ENCODE assay signal across 8 cellular contexts in the genomic region with DNA sequence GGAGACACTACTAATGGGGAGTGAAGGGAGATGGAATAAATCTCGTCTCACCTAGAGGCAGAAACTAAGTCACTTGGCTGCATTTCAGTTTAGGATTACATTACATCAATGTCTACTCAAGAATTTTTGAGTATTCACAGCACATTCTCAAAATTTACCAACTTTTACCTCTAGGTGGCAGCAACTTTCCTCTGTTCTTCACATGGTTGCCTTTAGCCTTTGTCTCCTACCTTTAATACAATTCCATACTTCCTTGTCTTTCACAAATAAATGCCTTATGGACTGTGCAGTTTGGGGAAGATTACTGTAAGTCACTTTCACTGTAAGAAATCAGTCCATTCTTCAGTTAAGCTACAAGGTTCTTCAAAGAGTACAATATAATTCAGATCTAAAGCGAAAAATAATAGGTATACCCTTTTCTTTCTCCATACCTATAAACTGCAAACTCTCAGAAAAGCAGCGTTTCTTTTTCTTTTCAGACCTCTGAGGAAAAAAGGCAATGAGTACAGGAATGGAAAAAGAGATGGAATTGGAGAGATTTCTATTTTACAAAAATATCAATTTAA.
A peak's percentile ranks its signal among the peaks of the same experiment; 100 is the strongest.
DNase-seq lines count a peak whose midpoint lies in the region; ATAC-seq and TF ChIP-seq lines count a peak whose summit lies in the region.

No MANE protein-coding gene starts in this region.

- intact Hi-C loops in CD4-positive, alpha-beta memory T cell (cut with micrococcal nuclease): loop anchor here (1.0 kb wide), 3 partner anchors 12 to 1464 kb away; no protein-coding TSS in a partner anchor
- intact Hi-C loops in left ventricle myocardium inferior (cut with micrococcal nuclease): no loop called here
- intact Hi-C loops in sigmoid colon (cut with DNase I): loop anchor here (5.0 to 10.0 kb wide), 3 partner anchors 80 to 1470 kb away; no protein-coding TSS in a partner anchor

- H3K27me3 ChIP-seq in CD4-positive, alpha-beta memory T cell (ENCODE audit: insufficient read depth, low read length): no peaks in the 10 kb centered on the region
- H3K27me3 ChIP-seq in left ventricle myocardium inferior (ENCODE audit: low read depth) (no peaks in the 10 kb centered on the region), sigmoid colon (no peaks in the 10 kb centered on the region)

- TF ChIP-seq POLR2A in sigmoid colon (IDR thresholded peaks at IDR 0.05): no peak

- H3K4me1 Mint-ChIP-seq in CD4-positive, alpha-beta memory T cell: peaks cover 36 to 58% (median 49%) of the 10 kb centered on the region in 4 donors

- no peaks in the 10 kb centered on the region for H3K36me3 ChIP-seq in CD4-positive, alpha-beta memory T cell (ENCODE audit: insufficient read depth, low read length)
- no peaks in the 10 kb centered on the region for H3K36me3 ChIP-seq in left ventricle myocardium inferior
- no peaks in the 10 kb centered on the region for H3K36me3 ChIP-seq in sigmoid colon

- peaks cover 0 to 4% (median 0%) of the 10 kb centered on the region in 8 donors for H3K9me3 Mint-ChIP-seq in CD4-positive, alpha-beta memory T cell

- H3K4me3 Mint-ChIP-seq in CD4-positive, alpha-beta memory T cell: no peak overlapping the region

- H3K9me3 ChIP-seq in CD4-positive, alpha-beta memory T cell (ENCODE audit: control insufficient read depth in 1 of 2, low read length in 2 of 2): no peaks in the 10 kb centered on the region
- H3K9me3 ChIP-seq in left ventricle myocardium inferior (replicated peaks): no peaks in the 10 kb centered on the region
- no peaks in the 10 kb centered on the region for H3K9me3 ChIP-seq in sigmoid colon

- H3K27me3 Mint-ChIP-seq in CD4-positive, alpha-beta memory T cell: no peaks in the 10 kb centered on the region

- H3K27ac Mint-ChIP-seq in CD4-positive, alpha-beta memory T cell: peak overlapping the region in 6 of 7 donors; percentile 8 to 84 (median 56)

- H3K27ac ChIP-seq in CD4-positive, alpha-beta memory T cell (ENCODE audit: low read depth, low read length): no peak overlapping the region
- no peak overlapping the region for H3K27ac ChIP-seq in left ventricle myocardium inferior (replicated peaks)
- no peak overlapping the region for H3K27ac ChIP-seq in sigmoid colon

- peak in 4 of 5 donors; percentile 42 to 61 (median 50) for DNase-seq in CD4-positive, alpha-beta memory T cell
- peak; percentile 55 for DNase-seq in NCI-H2196 (lab: John Stamatoyannopoulos, UW; ENCODE audit: unreplicated experiment)
- DNase-seq in activated gamma-delta T cell treated with anti-CD3 and anti-CD28 coated beads, Interleukin-2, amount 50 U/mL, for 16 hours (ENCODE audit: low read depth): peak; percentile 13
- no peak for DNase-seq in left ventricle myocardium inferior
- no peak for DNase-seq in sigmoid colon
- DNase-seq in 8988T: no peak

- 57 to 64% methylated on average over 3 of the region's 3 CpGs for WGBS in sigmoid colon, 2 donors

- TF ChIP-seq EP300 in sigmoid colon (IDR thresholded peaks at IDR 0.05): no peak

- no peak overlapping the region for H3K4me3 ChIP-seq in CD4-positive, alpha-beta memory T cell (ENCODE audit: low read length in 2 of 2)
- no peak overlapping the region for H3K4me3 ChIP-seq in left ventricle myocardium inferior
- H3K4me3 ChIP-seq in sigmoid colon: no peak overlapping the region

- peaks cover 28 to 30% of the 10 kb centered on the region in 2 donors for H3K36me3 Mint-ChIP-seq in CD4-positive, alpha-beta memory T cell

- TF ChIP-seq CTCF in left ventricle myocardium inferior (IDR thresholded peaks at IDR 0.05; ENCODE audit: borderline replicate concordance): peak; percentile 78
- TF ChIP-seq CTCF in sigmoid colon (IDR thresholded peaks at IDR 0.05): peak; percentile 27 to 73 (median 62)

- CTCF ChIA-PET in CD4-positive, alpha-beta memory T cell (lab: Charles Lee; ENCODE audit: partially characterized antibody): interaction anchor here (0.6 to 4.2 kb wide), 11 partner anchors 9 to 1465 kb away, joined by 3 to 78 read pairs (median 6); no protein-coding TSS in a partner anchor

- POLR2A ChIA-PET in CD4-positive, alpha-beta memory T cell (lab: Charles Lee; ENCODE audit: partially characterized antibody): interaction anchor here (0.5 to 4.6 kb wide), 6 partner anchors 9 to 533 kb away, joined by 3 to 57 read pairs (median 4); no protein-coding TSS in a partner anchor

- ATAC-seq in GM18511 (IDR thresholded peaks at IDR 0.05; ENCODE audit: unreplicated experiment) (peak; percentile 71), HG03103 (IDR thresholded peaks at IDR 0.05; ENCODE audit: low read depth, unreplicated experiment) (peak; percentile 57)

- peaks cover 43% of the 10 kb centered on the region for H3K4me1 ChIP-seq in CD4-positive, alpha-beta memory T cell (ENCODE audit: insufficient read depth, low read length)
- H3K4me1 ChIP-seq in left ventricle myocardium inferior (peaks cover 7% of the 10 kb centered on the region), sigmoid colon (peaks cover 0 to 42% (median 20%) of the 10 kb centered on the region in 4 donors)

Comparison
In these comparisons a context has a peak if more than half of its experiments do, and no peak if none do; other contexts are left out.
1. DNase-seq: peak in CD4-positive, alpha-beta memory T cell (4 of 5), NCI-H2196 (single experiment) and activated gamma-delta T cell treated with anti-CD3 and anti-CD28 coated beads, Interleukin-2, amount 50 U/mL, for 16 hours (single experiment); none in left ventricle myocardium inferior (single experiment), sigmoid colon (single experiment) and 8988T (single experiment).